21 cellular contexts compared by ENCODE assay signal in the genomic region with DNA sequence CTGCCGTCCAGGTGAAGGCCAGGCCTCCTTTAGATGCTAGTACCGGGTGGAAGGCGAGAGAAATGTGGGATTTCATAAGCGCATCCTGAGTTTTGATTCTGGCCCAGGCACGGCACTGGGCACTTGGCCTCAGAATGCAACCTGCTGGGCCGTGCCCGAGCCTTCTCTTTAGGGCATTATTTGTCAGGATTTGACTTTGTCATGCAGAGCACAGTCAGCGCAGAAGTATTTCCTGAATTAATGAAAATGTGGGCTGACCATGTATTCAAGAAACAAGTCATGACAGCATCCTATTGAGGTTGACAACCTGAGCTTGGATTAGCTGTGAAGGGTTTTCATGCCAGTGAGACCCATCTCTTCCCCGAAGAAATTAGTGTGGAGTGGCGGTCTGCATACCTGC. TPM values are rescaled to one million over a fixed set of nuclear protein-coding genes. Genes with fewer than 3 reads are reported as not detected.
DNase-seq lines count a peak whose midpoint lies in the region; ATAC-seq, FAIRE-seq and TF ChIP-seq lines count a peak whose summit lies in the region.
"Had no signal": no experiment of that assay in that cellular context is flagged by ENCODE, and none has a peak within 500 bp of the region (broad histone marks: within the 10 kb centered on the region; RNA-seq: fewer than 3 reads in every experiment).

No MANE protein-coding gene starts in this region.

- peaks cover 9% of the 10 kb centered on the region for H3K36me3 ChIP-seq in bronchial epithelial cell (ENCODE audit: control insufficient read depth, insufficient read depth, low read length)

- peak overlapping the region; percentile 86 for H3K27ac ChIP-seq in RWPE1
- H3K27ac ChIP-seq: ascending aorta, BLaER1, heart left ventricle, left lung had no signal

- DNase-seq in EL (peak; percentile 37), RWPE1 (ENCODE audit: low spot score) (peak; percentile 88), bronchial epithelial cell (ENCODE audit: low read depth) (peak; percentile 97), kidney tubule cell (ENCODE audit: low spot score) (peak; percentile 31), Right ventricle myocardium inferior (ENCODE audit: missing footprints) (no peak), NCI-H1048 (lab: John Stamatoyannopoulos, UW) (no peak), Ammon's horn (ENCODE audit: low spot score) (no peak)
- no peak for DNase-seq in activated effector memory CD4-positive, alpha-beta T cell treated with anti-CD3 and anti-CD28 coated beads, Interleukin-2, amount 50 U/mL, for 16 hours
- DNase-seq: activated CD4-positive, alpha-beta T cell treated with anti-CD3 and anti-CD28 coated beads, Interleukin-2, amount 10 ng/mL, durations not matched to agents 24 days and 14 days; activated CD8-positive, alpha-beta memory T cell treated with anti-CD3 and anti-CD28 coated beads, Interleukin-2, amount 10 ng/mL, durations not matched to agents 7 days and 5 days; effector memory CD8-positive, alpha-beta T cell; heart left ventricle; KG1; left lung; MV-4-11; NCI-H2029 treated with DMSO at 0.1 percent for 48 hours; OCI-M1; T-helper 1 cell had no signal

- intact Hi-C loops in Right ventricle myocardium inferior (cut with DNase I) = no loop called here

- FAIRE-seq in bronchial epithelial cell (lab: Jason Lieb, UNC) = peak; percentile 55
- FAIRE-seq: colon had no signal

- CTCF ChIA-PET in RWPE1 (lab: Yijun Ruan, JAX) = interaction anchor here (0.5 kb wide), 1 partner anchor 52 kb away, joined by 3 read pairs; no protein-coding TSS in a partner anchor

- no peaks in the 10 kb centered on the region for H3K27me3 ChIP-seq in bronchial epithelial cell (ENCODE audit: control insufficient read depth, insufficient read depth, low read length)
- H3K27me3 ChIP-seq: ascending aorta, BLaER1, heart left ventricle, left lung had no signal

- ATAC-seq in Right ventricle myocardium inferior = no peak
- ATAC-seq: activated CD8-positive, alpha-beta memory T cell treated with anti-CD3 and anti-CD28 coated beads, Interleukin-2, amount 10 ng/mL, durations not matched to agents 7 days and 5 days; effector memory CD8-positive, alpha-beta T cell had no signal

- no peak for TF ChIP-seq CTCF in RWPE1 (conservative IDR thresholded peaks at IDR 0.05; ENCODE audit: low read depth)
- no peak for TF ChIP-seq CTCF in bronchial epithelial cell (IDR thresholded peaks at IDR 0.05; ENCODE audit: insufficient read depth, low read length, severe bottlenecking)

- H3K4me3 ChIP-seq in bronchial epithelial cell (ENCODE audit: low read depth, low read length) = no peak overlapping the region
- H3K4me3 ChIP-seq: ascending aorta, BLaER1, heart left ventricle, left lung had no signal

- POLR2A ChIA-PET in RWPE1 (lab: Yijun Ruan, JAX; ENCODE audit: low non-redundant PET) = interaction anchor here (0.6 kb wide), 1 partner anchor 9 kb away, joined by 5 read pairs; no protein-coding TSS in a partner anchor

RNA-seq across cellular contexts. Expression of a gene that starts 34.4 kb away (rescaled TPM):
- total RNA-seq in bronchial epithelial cell (42.9 and 60.2 TPM in 2 replicates), Right ventricle myocardium inferior (49.2 TPM)

RNA-seq across cellular contexts. Expression of a gene that starts 53.2 kb away (rescaled TPM):
- total RNA-seq in bronchial epithelial cell (9.7 and 12.7 TPM in 2 replicates), Right ventricle myocardium inferior (29.3 TPM)

Comparison
In these comparisons a context has a peak if more than half of its experiments do, and no peak if none do; other contexts are left out.
1. DNase-seq: peak in EL (single experiment), RWPE1 (single experiment), bronchial epithelial cell (single experiment) and kidney tubule cell (single experiment); none in Right ventricle myocardium inferior (single experiment), NCI-H1048 (single experiment), Ammon's horn (single experiment) and activated effector memory CD4-positive, alpha-beta T cell treated with anti-CD3 and anti-CD28 coated beads, Interleukin-2, amount 50 U/mL, for 16 hours (single experiment).